26 cellular contexts compared by ENCODE assay signal in genomic region chr9:78348848-78349247, GRCh38.
"Had no signal": no experiment of that assay in that cellular context is flagged by ENCODE, and none has a peak within 500 bp of the region (broad histone marks: within the 10 kb centered on the region; RNA-seq: fewer than 3 reads in every experiment).

No MANE protein-coding gene starts in this region.

- H3K36me3 ChIP-seq: left lung, lower lobe of right lung, ovary, right atrium auricular region, right lobe of liver, tibial nerve, uterus had no signal

- H3K27me3 ChIP-seq: left lung, ovary, right atrium auricular region, right lobe of liver, tibial nerve, uterus had no signal

- H3K27me3 Mint-ChIP-seq: progenitor cell of endocrine pancreas; stimulated activated memory B cell treated with anti-CD40 and anti-IgM and Interleukin-4, amounts not matched to agents 10 μg/mL and 1 μg/mL and 100 μg/mL, for 72 hours; stimulated activated naive CD8-positive, alpha-beta T cell treated with anti-CD3 and anti-CD28 coated beads, Interleukin-15, amount 100 ng/mL, for 72 hours; type B pancreatic cell had no signal

- H3K4me3 ChIP-seq: left lung, lower lobe of right lung, ovary, right atrium auricular region, right lobe of liver, smooth muscle cell, tibial nerve, uterus had no signal

- H3K4me1 ChIP-seq: left lung, lower lobe of right lung, right atrium auricular region, right lobe of liver, tibial nerve, uterus had no signal

- H3K4me3 Mint-ChIP-seq: immature natural killer cell; naive thymus-derived CD8-positive, alpha-beta T cell; nephron; stimulated activated memory B cell treated with anti-CD40 and anti-IgM and Interleukin-4, amounts not matched to agents 10 μg/mL and 1 μg/mL and 100 μg/mL, for 72 hours; stimulated activated naive CD8-positive, alpha-beta T cell treated with anti-CD3 and anti-CD28 coated beads, Interleukin-15, amount 100 ng/mL, for 72 hours; type B pancreatic cell had no signal

- H3K9me3 Mint-ChIP-seq: immature natural killer cell; naive thymus-derived CD8-positive, alpha-beta T cell; stimulated activated memory B cell treated with anti-CD40 and anti-IgM and Interleukin-4, amounts not matched to agents 10 μg/mL and 1 μg/mL and 100 μg/mL, for 72 hours; stimulated activated naive CD8-positive, alpha-beta T cell treated with anti-CD3 and anti-CD28 coated beads, Interleukin-15, amount 100 ng/mL, for 72 hours; type B pancreatic cell had no signal

- H3K9me3 ChIP-seq: left lung, lower lobe of right lung, ovary, right atrium auricular region, right lobe of liver, uterus had no signal

- H3K27ac ChIP-seq: left lung, lower lobe of right lung, ovary, right atrium auricular region, right lobe of liver, tibial nerve, uterus had no signal

- H3K4me2 ChIP-seq: smooth muscle cell had no signal

- H3K27ac Mint-ChIP-seq: immature natural killer cell; nephron; progenitor cell of endocrine pancreas; stimulated activated memory B cell treated with anti-CD40 and anti-IgM and Interleukin-4, amounts not matched to agents 10 μg/mL and 1 μg/mL and 100 μg/mL, for 72 hours; stimulated activated naive CD8-positive, alpha-beta T cell treated with anti-CD3 and anti-CD28 coated beads, Interleukin-15, amount 100 ng/mL, for 72 hours; type B pancreatic cell had no signal

- H3K36me3 Mint-ChIP-seq: immature natural killer cell; stimulated activated memory B cell treated with anti-CD40 and anti-IgM and Interleukin-4, amounts not matched to agents 10 μg/mL and 1 μg/mL and 100 μg/mL, for 72 hours; type B pancreatic cell had no signal

- DNase-seq: immature natural killer cell; kidney; left colon; left lung; lower lobe of right lung; mammary epithelial cell; mesenchymal stem cell; naive thymus-derived CD8-positive, alpha-beta T cell; ovary; right lobe of liver; stimulated activated CD4-positive, alpha-beta T cell treated with anti-CD3 and anti-CD28 coated beads, Interleukin-1b, Interleukin-23, amount 100 ng/mL, for 48 hours; stimulated activated CD4-positive, alpha-beta T cell treated with anti-CD3 and anti-CD28 coated beads, Interleukin-2, amount 100 ng/mL, for 48 hours; stimulated activated CD4-positive, alpha-beta T cell treated with anti-CD3 and anti-CD28 coated beads, Interleukin-4, amount 100 ng/mL, for 4 hours; stimulated activated CD8-positive, alpha-beta memory T cell treated with anti-CD3 and anti-CD28 coated beads, Interleukin-4, amount 100 ng/mL, for 48 hours; stimulated activated naive CD4-positive, alpha-beta T cell treated with Interleukin-2 at 50 U/mL for 16 hours; stimulated activated naive CD8-positive, alpha-beta T cell treated with anti-CD3 and anti-CD28 coated beads, Interleukin-15, amount 100 ng/mL, for 72 hours; substantia nigra; uterus had no signal

- FAIRE-seq: islet of Langerhans, kidney had no signal

- H3K4me1 Mint-ChIP-seq: nephron had no signal

- ATAC-seq: left colon; left lung; lower lobe of right lung; naive thymus-derived CD8-positive, alpha-beta T cell; right lobe of liver; stimulated activated memory B cell treated with anti-CD40 and anti-IgM and Interleukin-4, amounts not matched to agents 10 μg/mL and 1 μg/mL and 100 μg/mL, for 72 hours; stimulated activated naive CD8-positive, alpha-beta T cell treated with anti-CD3 and anti-CD28 coated beads, Interleukin-15, amount 100 ng/mL, for 72 hours had no signal
